24 cellular contexts compared by ENCODE assay signal in the genomic region with DNA sequence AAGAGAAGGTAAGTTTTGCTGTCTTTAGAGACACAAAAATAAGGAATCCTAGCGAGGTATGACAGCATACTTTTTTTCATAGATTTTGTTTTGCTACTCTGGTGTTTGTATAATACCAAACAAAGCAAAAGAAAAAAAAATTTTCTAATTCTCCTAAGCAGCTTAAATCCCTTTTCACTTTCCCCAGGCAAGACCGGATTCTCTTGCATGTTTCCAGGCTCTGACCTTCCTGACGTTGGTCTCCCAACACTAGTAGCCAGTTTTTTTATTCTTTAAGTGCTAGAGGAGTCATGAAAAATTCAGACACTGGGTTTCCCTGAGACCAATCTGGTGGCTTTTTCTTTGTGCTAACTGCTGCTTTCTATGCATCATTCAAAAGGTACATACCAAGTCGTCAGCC.
"Had no signal": no experiment of that assay in that cellular context is flagged by ENCODE, and none has a peak within 500 bp of the region (broad histone marks: within the 10 kb centered on the region; RNA-seq: fewer than 3 reads in every experiment).

No MANE protein-coding gene starts in this region.

- H3K9me3 ChIP-seq: colonic mucosa, esophagus squamous epithelium, gastrocnemius medialis, heart right ventricle, left lung, lower lobe of right lung, mucosa of descending colon had no signal

- ATAC-seq: effector memory CD8-positive, alpha-beta T cell; esophagus mucosa; gastrocnemius medialis; heart right ventricle; left cardiac atrium; left lung; left ventricle myocardium superior; lower lobe of right lung; mucosa of descending colon had no signal

- H3K27ac Mint-ChIP-seq: dendritic cell treated with granulocyte-macrophage colony-stimulating factor and Interleukin-4, amounts not matched to agents 40 ng/mL and 50 ng/mL, for 4 days; effector memory CD8-positive, alpha-beta T cell; endodermal cell; mesothelial cell of epicardium had no signal

- H3K4me1 ChIP-seq: colonic mucosa, esophagus squamous epithelium, gastrocnemius medialis, heart right ventricle, left lung, lower lobe of right lung had no signal

- H3K36me3 Mint-ChIP-seq: mesothelial cell of epicardium had no signal

- H3K36me3 ChIP-seq: colonic mucosa, esophagus squamous epithelium, gastrocnemius medialis, heart right ventricle, left lung, lower lobe of right lung had no signal

- H3K4me3 ChIP-seq: colonic mucosa, esophagus squamous epithelium, gastrocnemius medialis, heart right ventricle, left lung, lower lobe of right lung, mucosa of descending colon had no signal

- H3K27me3 ChIP-seq: colonic mucosa had no signal

- H3K4me1 Mint-ChIP-seq: endodermal cell had no signal

- H3K27ac ChIP-seq: colonic mucosa, epithelial cell of prostate, esophagus squamous epithelium, gastrocnemius medialis, heart right ventricle, left lung, lower lobe of right lung had no signal

- H3K9me3 Mint-ChIP-seq: dendritic cell treated with granulocyte-macrophage colony-stimulating factor and Interleukin-4, amounts not matched to agents 40 ng/mL and 50 ng/mL, for 4 days; effector memory CD8-positive, alpha-beta T cell; endodermal cell; mesothelial cell of epicardium had no signal

- H3K4me3 Mint-ChIP-seq: dendritic cell treated with granulocyte-macrophage colony-stimulating factor and Interleukin-4, amounts not matched to agents 40 ng/mL and 50 ng/mL, for 4 days; effector memory CD8-positive, alpha-beta T cell; endodermal cell; mesothelial cell of epicardium had no signal

- DNase-seq: colonic mucosa; cortex of kidney; effector CD8-positive, alpha-beta T cell; effector memory CD8-positive, alpha-beta T cell; endodermal cell; erythroblast; esophagus squamous epithelium; foreskin fibroblast; foreskin melanocyte; gastrocnemius medialis; glutamatergic neuron; head of caudate nucleus; heart right ventricle; hippocampal formation; left cardiac atrium; left lung; left ventricle myocardium superior; lower lobe of right lung; mesenchymal stem cell; mucosa of descending colon had no signal
